Comparison of ENCODE assay signal across 12 cellular contexts in genomic region chr18:58054041-58054733, GRCh38. TPM values are rescaled to one million over a fixed set of nuclear protein-coding genes. Genes with fewer than 3 reads are reported as not detected.
DNase-seq lines count a peak whose midpoint lies in the region; ATAC-seq, FAIRE-seq and TF ChIP-seq lines count a peak whose summit lies in the region.
"Had no signal": no experiment of that assay in that cellular context is flagged by ENCODE, and none has a peak within 500 bp of the region (broad histone marks: within the 10 kb centered on the region; RNA-seq: fewer than 3 reads in every experiment).

No MANE protein-coding gene starts in this region.

- CTCF ChIA-PET in HepG2 (lab: Yijun Ruan, JAX; ENCODE audit: low intra/inter-chr PET ratio, low total read pairs) = no interaction called here
- CTCF ChIA-PET in SK-N-SH (lab: Yijun Ruan, JAX) = interaction anchor here (1.4 to 4.0 kb wide), 8 partner anchors 9 to 172 kb away, joined by 4 to 23 read pairs (median 11); partner anchors contain the start of gene NEDD4L

- no peaks in the 10 kb centered on the region for H4K20me1 ChIP-seq in MM.1S (ENCODE audit: insufficient read depth, low read length)
- H4K20me1 ChIP-seq in HepG2 (ENCODE audit: insufficient read depth, low read length) = peaks cover 30% of the 10 kb centered on the region
- no peaks in the 10 kb centered on the region for H4K20me1 ChIP-seq in SK-N-SH (ENCODE audit: insufficient read depth)

- peaks cover 28% of the 10 kb centered on the region for H3K4me1 ChIP-seq in MM.1S (ENCODE audit: low read length)
- H3K4me1 ChIP-seq in HepG2 (ENCODE audit: insufficient read depth, low read length) = peaks cover 74% of the 10 kb centered on the region
- H3K4me1 ChIP-seq in SK-N-SH (ENCODE audit: control insufficient read depth in 1 of 2, insufficient read depth in 2 of 2, low read depth in 1 of 2, low read length in 1 of 2) = peaks cover 2 to 8% of the 10 kb centered on the region in 2 experiments; a peak in 2 of 4 replicates
- H3K4me1 ChIP-seq: BE2C had no signal

- no peaks in the 10 kb centered on the region for H3K36me3 ChIP-seq in MM.1S (replicated peaks; ENCODE audit: insufficient read depth, low read length)
- peaks cover 2 to 12% of the 10 kb centered on the region in 2 experiments; a peak in 2 of 5 replicates for H3K36me3 ChIP-seq in HepG2 (replicated peaks in 1 of 2; ENCODE audit: control insufficient read depth in 1 of 2, insufficient read depth in 2 of 2, low read length in 2 of 2)
- no peaks in the 10 kb centered on the region for H3K36me3 ChIP-seq in SK-N-SH (replicated peaks in 1 of 2; ENCODE audit: control insufficient read depth in 1 of 2, insufficient read depth in 2 of 2, low read length in 1 of 2)
- H3K36me3 ChIP-seq: BE2C had no signal

- TF ChIP-seq RAD21 in HepG2 (CRISPR knock-in tag; IDR thresholded peaks at IDR 0.05) = no peak
- TF ChIP-seq RAD21 in SK-N-SH (IDR thresholded peaks at IDR 0.05; ENCODE audit: low read length) = no peak

- no peak for TF ChIP-seq POLR2A in HepG2 (IDR thresholded peaks at IDR 0.05; ENCODE audit: insufficient read depth in 1 of 2, low read depth in 2 of 2, low read length in 2 of 2)

- peak; percentile 80 for ATAC-seq in HepG2
- no peak for ATAC-seq in Right ventricle myocardium inferior
- ATAC-seq: left colon; stimulated activated naive B cell treated with anti-CD40 and anti-IgM and Interleukin-4, amounts not matched to agents 10 μg/mL and 1 μg/mL and 100 μg/mL, for 72 hours had no signal

- peak overlapping the region; percentile 54; the same call in 1 of the 2 replicates for H3K27ac ChIP-seq in MM.1S (ENCODE audit: low read length)
- peak overlapping the region; percentile 59 for H3K27ac ChIP-seq in HepG2 (ENCODE audit: extremely low read length, insufficient read depth, low read length)
- H3K27ac ChIP-seq in SK-N-SH (ENCODE audit: low read depth in 2 of 2, low read length in 1 of 2) = no peak overlapping the region

- in situ Hi-C loops in HepG2 (cut with HindIII; ENCODE audit: extremely low pct_ligation_motif_present, low pct_unique_long_range_greater_than_20kb) = no loop called here

- peak overlapping the region; percentile 8; the same call in 1 of the 2 replicates for H3K9ac ChIP-seq in MM.1S (ENCODE audit: low read length)
- no peak overlapping the region for H3K9ac ChIP-seq in HepG2 (ENCODE audit: insufficient read depth, low read depth, low read length)
- H3K9ac ChIP-seq in SK-N-SH = no peak overlapping the region

- POLR2A ChIA-PET in HepG2 (lab: Yijun Ruan, JAX) (interaction anchor here (0.9 to 3.7 kb wide), 3 partner anchors 337 to 354 kb away, joined by 3 to 16 read pairs (median 4); no protein-coding TSS in a partner anchor), SK-N-SH (lab: Yijun Ruan, JAX) (no interaction called here)

- H3K9me3 ChIP-seq in MM.1S (replicated peaks; ENCODE audit: insufficient read depth, low read length) = no peaks in the 10 kb centered on the region
- no peaks in the 10 kb centered on the region for H3K9me3 ChIP-seq in HepG2 (ENCODE audit: low read length)
- no peaks in the 10 kb centered on the region for H3K9me3 ChIP-seq in SK-N-SH
- H3K9me3 ChIP-seq: BE2C had no signal

- H3K4me3 ChIP-seq in MM.1S (ENCODE audit: low read length) = peak overlapping the region; percentile 29
- H3K4me3 ChIP-seq in cardiac fibroblast (replicated peaks in 1 of 2; ENCODE audit: low read depth in 2 of 2, low read length in 2 of 2) = no peak overlapping the region
- H3K4me3 ChIP-seq in HepG2 (replicated peaks in 1 of 3; ENCODE audit: insufficient read depth in 1 of 3, low read depth in 2 of 3, low read length in 3 of 3) = no peak overlapping the region; a peak in 1 of 6 replicates
- no peak overlapping the region for H3K4me3 ChIP-seq in SK-N-SH (ENCODE audit: low read depth in 2 of 2, low read length in 1 of 2)

- H3K79me2 ChIP-seq in MM.1S (ENCODE audit: low read length) (peaks cover 8% of the 10 kb centered on the region; the same call in 1 of the 2 replicates), HepG2 (ENCODE audit: insufficient read depth, low read length) (peaks cover 80% of the 10 kb centered on the region), SK-N-SH (ENCODE audit: insufficient read depth) (no peaks in the 10 kb centered on the region)

- peak overlapping the region; percentile 53 for H3K4me2 ChIP-seq in MM.1S (ENCODE audit: low read depth, low read length)
- peak overlapping the region; percentile 49 for H3K4me2 ChIP-seq in HepG2 (ENCODE audit: low read depth, low read length)
- H3K4me2 ChIP-seq in SK-N-SH = no peak overlapping the region; the same call in 1 of the 2 replicates

- intact Hi-C loops in HepG2 (cut with micrococcal nuclease; ENCODE audit: unreplicated experiment) = no loop called here
- intact Hi-C loops in Right ventricle myocardium inferior (cut with DNase I) = no loop called here

- TF ChIP-seq CTCF in MM.1S (IDR thresholded peaks at IDR 0.05; ENCODE audit: low read length) (no peak), cardiac fibroblast (IDR thresholded peaks at IDR 0.05; ENCODE audit: low read depth, low read length) (no peak), HepG2 (CRISPR knock-in tag; IDR thresholded peaks at IDR 0.05) (no peak), SK-N-SH (IDR thresholded peaks at IDR 0.05) (no peak)

- 26% methylated on average over 8 of the region's 8 CpGs for WGBS in HepG2 (ENCODE audit: low lambda C conversion rate)
- 79% methylated on average over 8 of the region's 8 CpGs for WGBS in SK-N-SH (ENCODE audit: low lambda C conversion rate)

- TF ChIP-seq EP300 in HepG2 (IDR thresholded peaks at IDR 0.05; ENCODE audit: low read depth in 2 of 2, low read length in 2 of 2) (peak in 1 of 2 experiments; percentile 55; a peak in 1 of 4 replicates), HepG2 (CRISPR knock-in tag; IDR thresholded peaks at IDR 0.05; ENCODE audit: borderline replicate concordance) (peak; percentile 15; the same call in 1 of the 2 replicates), SK-N-SH (IDR thresholded peaks at IDR 0.05; ENCODE audit: borderline replicate concordance in 1 of 2, low read depth in 1 of 2, low read length in 1 of 2) (no peak)

- H3K27me3 ChIP-seq in MM.1S (replicated peaks; ENCODE audit: insufficient read depth, low read length) (no peaks in the 10 kb centered on the region), HepG2 (ENCODE audit: control insufficient read depth in 1 of 2, insufficient read depth in 2 of 2, low read length in 2 of 2) (no peaks in the 10 kb centered on the region), SK-N-SH (ENCODE audit: insufficient read depth) (no peaks in the 10 kb centered on the region)
- H3K27me3 ChIP-seq: BE2C had no signal

- TSS peak; percentile 9 for BruUV-seq in HepG2 (replicated peaks; lab: Mats Ljungman, UMichigan)

- H3K9me2 ChIP-seq in MM.1S (replicated peaks; ENCODE audit: insufficient read depth, low read length) (no peaks in the 10 kb centered on the region), SK-N-SH (no peaks in the 10 kb centered on the region)

- FAIRE-seq in HepG2 (lab: Jason Lieb, UNC) = peak; percentile 92

- DNase-seq in AG20443 (ENCODE audit: low spot score) (peak; percentile 48), MM.1S (peak; percentile 41), cardiac fibroblast (ENCODE audit: low read depth in 2 of 2) (peak; percentile 30 to 58), HepG2 (ENCODE audit: low spot score) (peak; percentile 76), superior temporal gyrus (ENCODE audit: extremely low spot score) (no peak), SK-N-SH (no peak), COR-L47 (lab: John Stamatoyannopoulos, UW) (no peak), Right ventricle myocardium inferior (ENCODE audit: missing footprints) (no peak)
- DNase-seq: amygdala; BE2C; left colon; stimulated activated naive B cell treated with anti-CD40 and anti-IgM and Interleukin-4, amounts not matched to agents 10 μg/mL and 1 μg/mL and 100 μg/mL, for 72 hours had no signal

- peaks cover 9% of the 10 kb centered on the region; the same call in 1 of the 2 replicates for H3F3A ChIP-seq in MM.1S (ENCODE audit: insufficient read depth, low read length)
- H3F3A ChIP-seq in SK-N-SH (replicated peaks; ENCODE audit: insufficient read depth) = peaks cover 4% of the 10 kb centered on the region

- H2AFZ ChIP-seq in MM.1S (ENCODE audit: low read length) = no peak overlapping the region
- H2AFZ ChIP-seq in HepG2 (ENCODE audit: low read length) = no peak overlapping the region
- H2AFZ ChIP-seq in SK-N-SH (ENCODE audit: low read depth) = no peak overlapping the region

TF ChIP-seq in HepG2, 621 proteins besides CTCF, POLR2A, EP300 and RAD21 (continues in another document):
- TF ChIP-seq SAP130 (CRISPR knock-in tag; IDR thresholded peaks at IDR 0.05; ENCODE audit: low read depth) = peak; percentile 76
- no peak for TF ChIP-seq FOSL1 (CRISPR knock-in tag; IDR thresholded peaks at IDR 0.05; ENCODE audit: borderline replicate concordance)

TF ChIP-seq in SK-N-SH, 30 proteins besides CTCF, POLR2A, EP300 and RAD21 (continues in another document):
- TF ChIP-seq MXI1 (IDR thresholded peaks at IDR 0.05; ENCODE audit: low read depth, low read length) = no peak
- TF ChIP-seq TAF1 (IDR thresholded peaks at IDR 0.05; ENCODE audit: borderline replicate concordance, low read depth, low read length) = no peak

RNA-seq across cellular contexts. Expression of gene NEDD4L, which starts 10.2 kb away (rescaled TPM):
- total RNA-seq in HepG2 (2016; rRNA removed; fragmentation: Illumina TruSeq; extraction: Trizol) (155 and 168 TPM in 2 replicates), Right ventricle myocardium inferior (55.9 TPM)
- 227 and 244 TPM in 2 replicates for total RNA-seq in HepG2 (2016; cell fraction: cytosol; rRNA removed; fragmentation: Illumina TruSeq; extraction: Trizol; ENCODE audit: low read depth)
- 149 and 168 TPM in 2 replicates for total RNA-seq in HepG2 (2016; cell fraction: insoluble cytoplasmic fraction; rRNA removed; fragmentation: Illumina TruSeq; extraction: Trizol)
- total RNA-seq in HepG2 (2016; cell fraction: membrane; rRNA removed; fragmentation: Illumina TruSeq; extraction: Trizol) = 283 and 312 TPM in 2 replicates
- 149 and 177 TPM in 2 replicates for total RNA-seq in HepG2 (2016; cell fraction: nucleus; rRNA removed; fragmentation: Illumina TruSeq; extraction: Trizol)
- polyA plus RNA-seq in HepG2 (2011; rRNA removed) (390 and 395 TPM in 2 replicates), SK-N-SH (2012; rRNA removed) (11.0 and 13.2 TPM in 2 replicates)
- polyA plus RNA-seq in HepG2 (2011; cell fraction: cytosol; rRNA removed) = 327 and 388 TPM in 2 replicates
- 350 and 369 TPM in 2 replicates for polyA plus RNA-seq in HepG2 (2011; cell fraction: nucleus; rRNA removed)
- polyA plus RNA-seq in HepG2 (2012) = 315 and 342 TPM in 2 replicates
- polyA plus RNA-seq in HepG2 (2016; cell fraction: cytosol; fragmentation: Illumina TruSeq; extraction: Trizol; ENCODE audit: low read depth) = 321 and 361 TPM in 2 replicates
- polyA plus RNA-seq in HepG2 (2016; cell fraction: insoluble cytoplasmic fraction; fragmentation: Illumina TruSeq; extraction: Trizol; ENCODE audit: low read depth) = 177 and 180 TPM in 2 replicates
- polyA plus RNA-seq in HepG2 (2016; cell fraction: membrane; fragmentation: Illumina TruSeq; extraction: Trizol; ENCODE audit: low read depth) = 294 and 314 TPM in 2 replicates
- polyA plus RNA-seq in HepG2 (2016; cell fraction: nucleus; fragmentation: Illumina TruSeq; extraction: Trizol; ENCODE audit: insufficient read depth, low read depth) = 244 and 256 TPM in 2 replicates
- polyA minus RNA-seq in HepG2 (2011; rRNA and poly(A)+ RNA removed; ENCODE audit: low replicate concordance) = 51.4 and 283 TPM in 2 replicates
- polyA minus RNA-seq in HepG2 (2011; cell fraction: cytosol; rRNA and poly(A)+ RNA removed) = 167 and 173 TPM in 2 replicates
- 477 and 524 TPM in 2 replicates for polyA minus RNA-seq in HepG2 (2011; cell fraction: nucleus; rRNA and poly(A)+ RNA removed)
- 9.0 and 10.9 TPM in 2 replicates for polyA plus RNA-seq in SK-N-SH (2012; cell fraction: cytosol; rRNA removed)
- polyA plus RNA-seq in SK-N-SH (2012; cell fraction: nucleus; rRNA removed) = 22.0 and 24.4 TPM in 2 replicates

Comparison
In these comparisons a context has a peak if more than half of its experiments do, and no peak if none do; other contexts are left out.
1. DNase-seq: peak in AG20443 (single experiment), MM.1S (single experiment), cardiac fibroblast (2 of 2) and HepG2 (single experiment); none in superior temporal gyrus (single experiment), SK-N-SH (single experiment), COR-L47 (single experiment) and Right ventricle myocardium inferior (single experiment).
2. H3K27ac ChIP-seq: peak in MM.1S (single experiment) and HepG2 (single experiment); none in SK-N-SH (0 of 2).